16 cellular contexts compared by ENCODE assay signal in the genomic region with DNA sequence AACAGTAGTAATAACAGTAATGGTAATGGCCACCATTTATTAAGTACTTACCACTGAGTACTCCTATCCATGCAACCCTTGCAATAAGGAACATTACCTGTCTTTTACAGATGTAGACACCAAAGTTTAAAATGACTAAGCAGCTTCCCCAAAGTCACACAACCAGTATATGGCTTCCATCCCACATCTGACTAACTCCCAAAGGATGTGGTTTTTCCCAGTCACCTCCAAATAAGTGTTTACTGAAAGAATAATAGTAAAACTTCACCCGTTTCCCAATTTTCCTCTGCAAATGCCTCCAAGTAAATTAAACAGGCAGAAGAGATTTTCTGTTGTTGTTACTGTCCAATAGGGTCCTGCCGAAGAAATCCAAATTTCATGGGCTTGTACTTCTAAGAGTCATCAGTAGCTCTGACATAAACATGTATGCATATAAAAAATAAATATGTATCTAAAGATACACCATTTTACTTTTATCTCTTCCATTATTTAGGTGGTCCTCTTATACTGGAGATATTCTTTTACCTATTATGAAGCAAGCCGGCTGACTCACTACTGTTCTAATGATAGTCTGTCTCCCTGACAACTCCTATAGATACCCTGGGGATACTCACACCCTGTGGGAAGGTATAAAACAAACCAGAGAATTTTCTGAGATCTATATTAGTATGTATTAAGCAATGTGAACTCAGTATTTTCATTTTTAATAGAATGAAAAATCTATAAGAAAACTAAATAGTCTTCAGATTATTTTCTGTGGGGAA.
DNase-seq lines count a peak whose midpoint lies in the region; ATAC-seq and TF ChIP-seq lines count a peak whose summit lies in the region.
"Had no signal": no experiment of that assay in that cellular context is flagged by ENCODE, and none has a peak within 500 bp of the region (broad histone marks: within the 10 kb centered on the region; RNA-seq: fewer than 3 reads in every experiment).

No MANE protein-coding gene starts in this region.

- DNase-seq in AG04449 (ENCODE audit: low read depth, low spot score) = peak; percentile 33
- peak; percentile 84 for DNase-seq in HT1080 (ENCODE audit: low read depth)
- peak; percentile 70 for DNase-seq in astrocyte of the cerebellum (ENCODE audit: low read depth)
- peak; percentile 22 for DNase-seq in hepatic stellate cell (ENCODE audit: low spot score)
- DNase-seq in NCI-H345 (lab: John Stamatoyannopoulos, UW) = no peak
- no peak for DNase-seq in right atrium auricular region (ENCODE audit: low spot score)
- no peak for DNase-seq in NAMALWA (ENCODE audit: low spot score)
- DNase-seq in stimulated activated naive CD8-positive, alpha-beta T cell treated with anti-CD3 and anti-CD28 coated beads, Interleukin-15, Interleukin-2, amounts not matched to agents 100 U/mL and 50 U/mL, for 24 hours = no peak
- DNase-seq: ACHN; activated CD4-positive, alpha-beta memory T cell treated with anti-CD3 and anti-CD28 coated beads, Interleukin-2, amount 10 ng/mL, durations not matched to agents 7 days and 5 days; H9; NCI-H1105; posterior cingulate gyrus; stimulated activated CD4-positive, alpha-beta T cell treated with anti-CD3 and anti-CD28 coated beads, Interleukin-1b, Interleukin-23, amount 100 ng/mL, for 48 hours; T-helper 9 cell had no signal

- H3K4me1 ChIP-seq in right atrium auricular region = no peaks in the 10 kb centered on the region

- no peak for ATAC-seq in stimulated activated naive CD8-positive, alpha-beta T cell treated with anti-CD3 and anti-CD28 coated beads, Interleukin-15, Interleukin-2, amounts not matched to agents 100 U/mL and 50 U/mL, for 24 hours

- in situ Hi-C loops in astrocyte of the cerebellum (cut with HindIII; ENCODE audit: low sequenced_read_pairs) = no loop called here

- H3K4me3 ChIP-seq in AG04449 (ENCODE audit: low read depth, low read length) (no peak overlapping the region), astrocyte of the cerebellum (ENCODE audit: low read depth, low read length) (no peak overlapping the region), right atrium auricular region (no peak overlapping the region)
- H3K4me3 ChIP-seq: cardiac muscle cell had no signal

- H3K36me3 ChIP-seq in right atrium auricular region = no peaks in the 10 kb centered on the region
- H3K36me3 ChIP-seq: cardiac muscle cell had no signal

- H3K27ac ChIP-seq in right atrium auricular region = no peak overlapping the region
- H3K27ac ChIP-seq: cardiac muscle cell had no signal

- no peaks in the 10 kb centered on the region for H3K9me3 ChIP-seq in right atrium auricular region

- CTCF ChIA-PET in AG04449 (lab: Yijun Ruan, JAX) = interaction anchor here (1.7 kb wide), 1 partner anchor 13 kb away, joined by 3 read pairs; no protein-coding TSS in a partner anchor

- TF ChIP-seq CTCF in AG04449 (IDR thresholded peaks at IDR 0.05; ENCODE audit: insufficient read depth, low read length, missing control alignments) (no peak), astrocyte of the cerebellum (IDR thresholded peaks at IDR 0.05; ENCODE audit: low read depth, low read length, missing control alignments) (no peak), right atrium auricular region (IDR thresholded peaks at IDR 0.05) (no peak)

- H3K27me3 ChIP-seq in right atrium auricular region = no peaks in the 10 kb centered on the region
- H3K27me3 ChIP-seq: cardiac muscle cell had no signal

- POLR2A ChIA-PET in AG04449 (lab: Yijun Ruan, JAX) = no interaction called here

Comparison
In these comparisons a context has a peak if more than half of its experiments do, and no peak if none do; other contexts are left out.
1. DNase-seq: peak in AG04449 (single experiment), HT1080 (single experiment), astrocyte of the cerebellum (single experiment) and hepatic stellate cell (single experiment); none in NCI-H345 (single experiment), right atrium auricular region (single experiment), NAMALWA (single experiment) and stimulated activated naive CD8-positive, alpha-beta T cell treated with anti-CD3 and anti-CD28 coated beads, Interleukin-15, Interleukin-2, amounts not matched to agents 100 U/mL and 50 U/mL, for 24 hours (single experiment).